In genomic region chr13:27621366-27622101, GRCh38 we compare ENCODE assay signal across 8 cellular contexts. TPM values are rescaled to one million over a fixed set of nuclear protein-coding genes. Genes with fewer than 3 reads are reported as not detected.
DNase-seq lines count a peak whose midpoint lies in the region; ATAC-seq, FAIRE-seq and TF ChIP-seq lines count a peak whose summit lies in the region.

Gene POLR1D (plus strand): TSS chr13:27621892. CDS start chr13:27621984, 92 bp downstream.

- WGBS in esophagus, 2 donors = 0 to 1% methylated on average over 53 to 71 of the region's 71 CpGs

- intact Hi-C loops in Panc1 (cut with micrococcal nuclease; ENCODE audit: unreplicated experiment) = no loop called here

- no peaks in the 10 kb centered on the region for H3K9me3 Mint-ChIP-seq in activated T-cell treated with anti-CD3 and anti-CD28 coated beads, Interleukin-2, amount 50 U/mL, for 24 hours

- H3K27me3 ChIP-seq in HUES6 (ENCODE audit: control insufficient read depth, insufficient read depth, low read length) (no peaks in the 10 kb centered on the region), Panc1 (ENCODE audit: control insufficient read depth, insufficient read depth, low read length) (no peaks in the 10 kb centered on the region), esophagus (ENCODE audit: control insufficient read depth in 1 of 2, insufficient read depth in 2 of 2, low read length in 2 of 2) (no peaks in the 10 kb centered on the region), mucosa of stomach (ENCODE audit: control insufficient read depth, insufficient read depth, low read length) (no peaks in the 10 kb centered on the region)

- in situ Hi-C loops in Panc1 (cut with HindIII; ENCODE audit: low pct_unique_long_range_greater_than_20kb, low sequenced_read_pairs) = no loop called here

- no peaks in the 10 kb centered on the region for H3K9me3 ChIP-seq in HUES6 (ENCODE audit: control insufficient read depth, insufficient read depth, low read depth, low read length)
- no peaks in the 10 kb centered on the region for H3K9me3 ChIP-seq in Panc1 (ENCODE audit: control insufficient read depth, insufficient read depth, low read depth, low read length)
- H3K9me3 ChIP-seq in esophagus (ENCODE audit: control insufficient read depth in 2 of 2, insufficient read depth in 1 of 2, low read depth in 1 of 2, low read length in 1 of 2) = no peaks in the 10 kb centered on the region
- H3K9me3 ChIP-seq in mucosa of stomach (ENCODE audit: control insufficient read depth, low read length) = no peaks in the 10 kb centered on the region

- BruUV-seq in Panc1 (replicated peaks; lab: Mats Ljungman, UMichigan) = no TSS peak

- peak within 1 kb of the TSS; percentile 87 for H3K4me3 ChIP-seq in HUES6 (ENCODE audit: low read depth, low read length)
- peak within 1 kb of the TSS; percentile 88 to 89 for H3K4me3 ChIP-seq in Panc1 (ENCODE audit: low read depth in 2 of 2, low read length in 2 of 2)
- peak within 1 kb of the TSS; percentile 85 to 93 for H3K4me3 ChIP-seq in esophagus (ENCODE audit: low read depth in 1 of 2, low read length in 2 of 2)
- H3K4me3 ChIP-seq in mucosa of stomach (ENCODE audit: low read length) = peak within 1 kb of the TSS; percentile 89

- H3K27me3 Mint-ChIP-seq in activated T-cell treated with anti-CD3 and anti-CD28 coated beads, Interleukin-2, amount 50 U/mL, for 24 hours = no peaks in the 10 kb centered on the region

- peak within 1 kb of the TSS; percentile 96 for H3K27ac Mint-ChIP-seq in activated T-cell treated with anti-CD3 and anti-CD28 coated beads, Interleukin-2, amount 50 U/mL, for 24 hours

- H3K27ac ChIP-seq in HUES6 (ENCODE audit: low read depth, low read length) = peak within 1 kb of the TSS; percentile 80
- H3K27ac ChIP-seq in Panc1 (ENCODE audit: low read length) = peak within 1 kb of the TSS; percentile 88
- peak within 1 kb of the TSS; percentile 99 for H3K27ac ChIP-seq in esophagus (ENCODE audit: low read depth in 2 of 2, low read length in 1 of 2)

- DNase-seq in D721Med (ENCODE audit: insufficient read length, low spot score) = peak; percentile 46
- DNase-seq in Panc1 (ENCODE audit: low read depth, low spot score) = no peak
- peak; percentile 87 for DNase-seq in activated T-cell treated with anti-CD3 and anti-CD28 coated beads, Interleukin-2, amount 50 U/mL, for 24 hours
- peak; percentile 57 to 64 for DNase-seq in stimulated activated CD8-positive, alpha-beta memory T cell treated with anti-CD3 and anti-CD28 coated beads, Interleukin-7, amount 100 ng/mL, for 1 hour (ENCODE audit: low read depth in 2 of 2)

- FAIRE-seq in D721Med (lab: Jason Lieb, UNC) = no peak

- peak; percentile 56 for ATAC-seq in GM21390 (IDR thresholded peaks at IDR 0.05; ENCODE audit: unreplicated experiment)
- ATAC-seq in Panc1 = peak; percentile 82

- CTCF ChIA-PET in Panc1 (lab: Charles Lee) = no interaction called here

- POLR2A ChIA-PET in Panc1 (lab: Charles Lee) = no interaction called here

- H3K36me3 ChIP-seq in HUES6 (ENCODE audit: control insufficient read depth, insufficient read depth, low read length) = peaks cover 28% of the 10 kb centered on the region
- peaks cover 12% of the 10 kb centered on the region for H3K36me3 ChIP-seq in Panc1 (ENCODE audit: control insufficient read depth, insufficient read depth, low read length)
- no peaks in the 10 kb centered on the region for H3K36me3 ChIP-seq in esophagus (ENCODE audit: control insufficient read depth in 2 of 2, insufficient read depth in 2 of 2, low read length in 1 of 2)
- H3K36me3 ChIP-seq in mucosa of stomach (ENCODE audit: control insufficient read depth, insufficient read depth, low read length) = no peaks in the 10 kb centered on the region

- H3K4me1 Mint-ChIP-seq in activated T-cell treated with anti-CD3 and anti-CD28 coated beads, Interleukin-2, amount 50 U/mL, for 24 hours (ENCODE audit: low read depth) = peaks cover 69% of the 10 kb centered on the region

- peak within 1 kb of the TSS; percentile 97 for H3K4me3 Mint-ChIP-seq in activated T-cell treated with anti-CD3 and anti-CD28 coated beads, Interleukin-2, amount 50 U/mL, for 24 hours

- TF ChIP-seq CTCF in D721Med (IDR thresholded peaks at IDR 0.05; ENCODE audit: insufficient read depth, missing control alignments) (no peak), Panc1 (IDR thresholded peaks at IDR 0.05) (no peak)

- H3K36me3 Mint-ChIP-seq in activated T-cell treated with anti-CD3 and anti-CD28 coated beads, Interleukin-2, amount 50 U/mL, for 24 hours (ENCODE audit: low read depth) = peaks cover 55% of the 10 kb centered on the region

- peak within 1 kb of the TSS; percentile 96 for H3K9ac ChIP-seq in HUES6 (ENCODE audit: low read length)
- H3K9ac ChIP-seq in mucosa of stomach (ENCODE audit: low read length) = peak within 1 kb of the TSS; percentile 97

- H3K4me1 ChIP-seq in HUES6 (ENCODE audit: control insufficient read depth, insufficient read depth, low read length) = peaks cover 31% of the 10 kb centered on the region
- peaks cover 23% of the 10 kb centered on the region for H3K4me1 ChIP-seq in Panc1 (ENCODE audit: control insufficient read depth, insufficient read depth, low read length)
- H3K4me1 ChIP-seq in esophagus (ENCODE audit: control insufficient read depth in 2 of 2, insufficient read depth in 2 of 2, low read length in 1 of 2) = peaks cover 0 to 4% of the 10 kb centered on the region in 2 donors
- peaks cover 45% of the 10 kb centered on the region for H3K4me1 ChIP-seq in mucosa of stomach (ENCODE audit: control insufficient read depth, insufficient read depth, low read length)

RNA-seq across cellular contexts. Expression of gene POLR1D, which starts in this region (rescaled TPM):
- 75.6 TPM for total RNA-seq in Panc1 (2021; ENCODE audit: unreplicated experiment)
- polyA plus RNA-seq in Panc1 (2012; ENCODE audit: insufficient read length) = 61.7 TPM
- polyA plus RNA-seq in esophagus = 100 to 1,000 TPM; 126 to 133 TPM
